8 cellular contexts compared by ENCODE assay signal in the genomic region with DNA sequence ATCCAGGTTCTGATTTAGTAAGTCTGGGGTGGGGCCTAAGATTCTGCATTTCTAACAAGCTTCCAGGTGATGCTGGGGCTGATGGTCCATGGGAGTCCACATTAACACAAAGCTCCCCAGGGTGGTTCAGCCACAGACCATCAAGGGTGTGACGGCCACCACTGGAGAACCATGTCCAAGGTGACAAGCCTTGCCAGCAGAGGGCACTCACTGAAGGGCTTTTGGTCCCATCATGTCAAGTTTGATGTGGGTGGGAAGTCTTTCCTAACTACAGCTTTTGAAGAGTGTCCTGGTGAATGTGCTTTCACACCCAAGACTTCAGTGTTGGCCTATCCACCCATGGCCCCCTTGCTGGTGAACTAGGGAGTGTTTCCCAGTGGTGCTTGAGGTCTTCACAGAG.
DNase-seq lines count a peak whose midpoint lies in the region; ATAC-seq and TF ChIP-seq lines count a peak whose summit lies in the region.

No MANE protein-coding gene starts in this region.

- ATAC-seq in HG02840 (IDR thresholded peaks at IDR 0.05; ENCODE audit: low FRiP score, unreplicated experiment): no peak
- no peak for ATAC-seq in GM21447 (IDR thresholded peaks at IDR 0.05; ENCODE audit: unreplicated experiment)
- ATAC-seq in omental fat pad (ENCODE audit: low FRiP score): no peak

- TF ChIP-seq CTCF in fibroblast of the aortic adventitia (IDR thresholded peaks at IDR 0.05; ENCODE audit: insufficient read depth, low read length) (peak; percentile 43), omental fat pad (IDR thresholded peaks at IDR 0.05) (no peak)

- DNase-seq in Daoy (ENCODE audit: low read depth): peak; percentile 59
- peak; percentile 30 for DNase-seq in LHCN-M2 (ENCODE audit: low read depth)
- DNase-seq in activated CD4-positive, alpha-beta T cell treated with anti-CD3 and anti-CD28 coated beads, Interleukin-2, amount 50 U/mL, for 48 hours: peak; percentile 51 to 66
- peak; percentile 32 for DNase-seq in fibroblast of the aortic adventitia (ENCODE audit: low read depth)
- peak; percentile 42 for DNase-seq in stimulated activated CD4-positive, alpha-beta T cell treated with anti-CD3 and anti-CD28 coated beads, Interleukin-4, amount 100 ng/mL, for 24 hours
- no peak for DNase-seq in omental fat pad (ENCODE audit: low spot score)

- H3K4me3 ChIP-seq in fibroblast of the aortic adventitia (ENCODE audit: low read depth, low read length): no peak overlapping the region
